Comparison of ENCODE assay signal across 27 cellular contexts in genomic region chr4:82172186-82172585, GRCh38.
"Had no signal": no experiment of that assay in that cellular context is flagged by ENCODE, and none has a peak within 500 bp of the region (broad histone marks: within the 10 kb centered on the region; RNA-seq: fewer than 3 reads in every experiment).

No MANE protein-coding gene starts in this region.

- H3K9me3 ChIP-seq: testis, thoracic aorta, thyroid gland, transverse colon, upper lobe of right lung, uterus, vagina had no signal

- FAIRE-seq: urothelium cell line had no signal

- H3K4me3 ChIP-seq: stomach, suprapubic skin, testis, thoracic aorta, thyroid gland, tibial artery, tibial nerve, transverse colon, upper lobe of left lung, upper lobe of right lung, uterus, vagina had no signal

- ATAC-seq: stimulated activated effector memory CD8-positive, alpha-beta T cell treated with anti-CD3 and anti-CD28 coated beads, Interleukin-12 subunit alpha, Interleukin-12 subunit beta, amount 100 ng/mL, for 72 hours; stimulated activated memory B cell treated with anti-CD40 and anti-IgM and Interleukin-4, amounts not matched to agents 10 μg/mL and 1 μg/mL and 100 μg/mL, for 72 hours; stimulated activated naive B cell treated with anti-CD40 and anti-IgM and Interleukin-4, amounts not matched to agents 10 μg/mL and 1 μg/mL and 100 μg/mL, for 72 hours; stimulated activated naive CD8-positive, alpha-beta T cell treated with anti-CD3 and anti-CD28 coated beads, Interleukin-15, amount 100 ng/mL, for 72 hours; stimulated activated naive CD8-positive, alpha-beta T cell treated with anti-CD3 and anti-CD28 coated beads, Interleukin-15, Interleukin-2, amounts not matched to agents 100 U/mL and 50 U/mL, for 24 hours; upper lobe of right lung had no signal

- H3K27me3 ChIP-seq: stomach, suprapubic skin, testis, thyroid gland, tibial artery, tibial nerve, transverse colon, upper lobe of left lung, upper lobe of right lung, uterus, vagina had no signal

- DNase-seq: stimulated activated CD4-positive, alpha-beta T cell treated with anti-CD3 and anti-CD28 coated beads, Interleukin-2, amount 100 ng/mL, for 48 hours; stimulated activated CD4-positive, alpha-beta T cell treated with anti-CD3 and anti-CD28 coated beads, Interleukin-4, amount 100 ng/mL, for 1 hour; stimulated activated CD4-positive, alpha-beta T cell treated with anti-CD3 and anti-CD28 coated beads, Interleukin-4, amount 100 ng/mL, for 24 hours; stimulated activated CD4-positive, alpha-beta T cell treated with anti-CD3 and anti-CD28 coated beads, Interleukin-4, amount 100 ng/mL, for 4 hours; stimulated activated CD8-positive, alpha-beta memory T cell treated with anti-CD3 and anti-CD28 coated beads, Interleukin-4, amount 100 ng/mL, for 48 hours; stimulated activated naive B cell treated with anti-CD40 and anti-IgM and Interleukin-4, amounts not matched to agents 10 μg/mL and 1 μg/mL and 100 μg/mL, for 72 hours; stimulated activated naive CD4-positive, alpha-beta T cell; stimulated activated naive CD4-positive, alpha-beta T cell treated with Interleukin-2 at 50 U/mL for 16 hours; stimulated activated naive CD8-positive, alpha-beta T cell treated with anti-CD3 and anti-CD28 coated beads, Interleukin-15, amount 100 ng/mL, for 72 hours; stimulated activated naive CD8-positive, alpha-beta T cell treated with anti-CD3 and anti-CD28 coated beads, Interleukin-15, Interleukin-2, amounts not matched to agents 100 U/mL and 50 U/mL, for 24 hours; stomach; substantia nigra; testis; thyroid gland; tibial artery; transverse colon; trophoblast cell; upper lobe of left lung; upper lobe of right lung; uterus had no signal

- H3K4me1 ChIP-seq: stomach, suprapubic skin, testis, thyroid gland, tibial artery, tibial nerve, transverse colon, upper lobe of left lung, upper lobe of right lung, uterus, vagina had no signal

- H3K36me3 ChIP-seq: stomach, suprapubic skin, thoracic aorta, thyroid gland, tibial artery, tibial nerve, transverse colon, upper lobe of left lung, upper lobe of right lung, uterus, vagina had no signal

- H3K27ac ChIP-seq: stomach, suprapubic skin, testis, thoracic aorta, thyroid gland, tibial artery, tibial nerve, transverse colon, upper lobe of left lung, upper lobe of right lung, uterus, vagina had no signal
